In the genomic region with DNA sequence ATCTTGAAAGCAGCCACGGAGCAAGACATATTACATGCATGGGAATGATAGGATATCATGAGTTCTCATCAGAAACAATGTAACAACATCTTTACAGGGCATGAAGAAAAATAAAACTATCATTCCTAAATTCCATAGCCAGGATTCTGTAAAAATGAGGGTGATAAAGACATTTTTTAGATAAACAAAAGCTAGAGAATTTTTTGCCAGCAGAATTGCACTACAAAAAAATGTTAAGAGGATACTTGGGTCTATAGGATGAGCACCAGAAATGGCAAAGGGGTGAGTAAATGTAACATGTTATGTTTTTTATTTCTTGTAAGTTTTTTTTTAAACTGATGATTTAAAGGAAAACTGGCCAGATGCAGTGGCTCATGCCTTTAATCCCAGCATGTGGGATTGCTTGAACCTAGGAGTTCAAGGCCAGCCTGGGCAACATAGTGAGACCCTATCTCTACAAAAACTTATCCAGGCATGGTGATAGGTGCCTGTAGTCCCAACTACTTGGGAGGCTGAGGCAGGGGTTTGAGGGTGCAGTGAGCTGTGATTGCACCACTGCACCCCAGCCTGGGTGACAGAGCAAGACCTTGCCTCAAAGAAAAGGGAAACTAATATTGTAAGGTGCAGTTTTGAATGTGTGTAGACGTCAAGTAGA, we compare ENCODE assay signal across 33 cellular contexts. TPM values are rescaled to one million over a fixed set of nuclear protein-coding genes. Genes with fewer than 3 reads are reported as not detected.
"Had no signal": no experiment of that assay in that cellular context is flagged by ENCODE, and none has a peak within 500 bp of the region (broad histone marks: within the 10 kb centered on the region; RNA-seq: fewer than 3 reads in every experiment).

No MANE protein-coding gene starts in this region.

- FAIRE-seq: islet of Langerhans, small intestine had no signal

- H3K9ac ChIP-seq: neural progenitor cell had no signal

- H3K27ac Mint-ChIP-seq: immature natural killer cell; mesothelial cell of epicardium; natural killer cell; nephron progenitor cell; neural progenitor cell; stimulated activated effector memory CD8-positive, alpha-beta T cell treated with anti-CD3 and anti-CD28 coated beads, Interleukin-12 subunit alpha, Interleukin-12 subunit beta, amount 100 ng/mL, for 72 hours; stimulated activated naive CD8-positive, alpha-beta T cell treated with anti-CD3 and anti-CD28 coated beads, Interleukin-15, Interleukin-2, amounts not matched to agents 100 ng/mL and 50 ng/mL, for 24 hours; type B pancreatic cell had no signal

- H3K27me3 Mint-ChIP-seq: naive B cell; stimulated activated naive CD8-positive, alpha-beta T cell treated with anti-CD3 and anti-CD28 coated beads, Interleukin-15, Interleukin-2, amounts not matched to agents 100 ng/mL and 50 ng/mL, for 24 hours; type B pancreatic cell had no signal

- H3K4me3 Mint-ChIP-seq: immature natural killer cell; mesothelial cell of epicardium; naive B cell; natural killer cell; nephron progenitor cell; neural progenitor cell; stimulated activated effector memory CD8-positive, alpha-beta T cell treated with anti-CD3 and anti-CD28 coated beads, Interleukin-12 subunit alpha, Interleukin-12 subunit beta, amount 100 ng/mL, for 72 hours; stimulated activated naive CD8-positive, alpha-beta T cell treated with anti-CD3 and anti-CD28 coated beads, Interleukin-15, Interleukin-2, amounts not matched to agents 100 ng/mL and 50 ng/mL, for 24 hours; type B pancreatic cell had no signal

- H3K4me1 Mint-ChIP-seq: immature natural killer cell; naive B cell; natural killer cell; stimulated activated effector memory CD8-positive, alpha-beta T cell treated with anti-CD3 and anti-CD28 coated beads, Interleukin-12 subunit alpha, Interleukin-12 subunit beta, amount 100 ng/mL, for 72 hours had no signal

- DNase-seq: hypothalamus; immature natural killer cell; left colon; left lung; lower lobe of right lung; mammary epithelial cell; mesenchymal stem cell; naive B cell; natural killer cell; nephron progenitor cell; occipital lobe; ovary; posterior cingulate gyrus; retina; small intestine; spleen; stimulated activated CD4-positive, alpha-beta T cell treated with anti-CD3 and anti-CD28 coated beads, Interleukin-4, amount 100 ng/mL, for 24 hours; stimulated activated naive CD4-positive, alpha-beta T cell; tibial artery had no signal

- H3K4me2 ChIP-seq: neural progenitor cell had no signal

- H3K36me3 ChIP-seq: lower lobe of right lung, neural progenitor cell, neutrophil, ovary, prostate gland, vagina had no signal

- H2AFZ ChIP-seq: neural progenitor cell had no signal

- H3K27me3 ChIP-seq: left lung, neural progenitor cell, neutrophil, ovary, spleen, suprapubic skin, tibial artery, vagina had no signal

- H3K4me1 ChIP-seq: left lung, lower lobe of right lung, neural progenitor cell, prostate gland, spleen, tibial artery had no signal

- ATAC-seq: left colon; left lung; lower lobe of right lung; natural killer cell; right cardiac atrium; sciatic nerve; stimulated activated effector memory CD8-positive, alpha-beta T cell treated with anti-CD3 and anti-CD28 coated beads, Interleukin-12 subunit alpha, Interleukin-12 subunit beta, amount 100 ng/mL, for 72 hours had no signal

- H3K4me3 ChIP-seq: left lung, lower lobe of right lung, neural progenitor cell, ovary, prostate gland, spleen, suprapubic skin, thoracic aorta, tibial artery, vagina had no signal

- H3K36me3 Mint-ChIP-seq: natural killer cell had no signal

- H3K9me3 ChIP-seq: neutrophil, ovary, prostate gland, suprapubic skin, vagina had no signal

- H3K27ac ChIP-seq: left lung, lower lobe of right lung, neural progenitor cell, neutrophil, ovary, prostate gland, spleen, suprapubic skin, thoracic aorta, tibial artery, vagina had no signal

RNA-seq across cellular contexts. Expression of a gene that starts 33.2 kb away (rescaled TPM):
- total RNA-seq: mononuclear cell had no signal
- polyA plus RNA-seq: mammary epithelial cell had no signal
